ENCODE assay signal across 8 cellular contexts in the genomic region with DNA sequence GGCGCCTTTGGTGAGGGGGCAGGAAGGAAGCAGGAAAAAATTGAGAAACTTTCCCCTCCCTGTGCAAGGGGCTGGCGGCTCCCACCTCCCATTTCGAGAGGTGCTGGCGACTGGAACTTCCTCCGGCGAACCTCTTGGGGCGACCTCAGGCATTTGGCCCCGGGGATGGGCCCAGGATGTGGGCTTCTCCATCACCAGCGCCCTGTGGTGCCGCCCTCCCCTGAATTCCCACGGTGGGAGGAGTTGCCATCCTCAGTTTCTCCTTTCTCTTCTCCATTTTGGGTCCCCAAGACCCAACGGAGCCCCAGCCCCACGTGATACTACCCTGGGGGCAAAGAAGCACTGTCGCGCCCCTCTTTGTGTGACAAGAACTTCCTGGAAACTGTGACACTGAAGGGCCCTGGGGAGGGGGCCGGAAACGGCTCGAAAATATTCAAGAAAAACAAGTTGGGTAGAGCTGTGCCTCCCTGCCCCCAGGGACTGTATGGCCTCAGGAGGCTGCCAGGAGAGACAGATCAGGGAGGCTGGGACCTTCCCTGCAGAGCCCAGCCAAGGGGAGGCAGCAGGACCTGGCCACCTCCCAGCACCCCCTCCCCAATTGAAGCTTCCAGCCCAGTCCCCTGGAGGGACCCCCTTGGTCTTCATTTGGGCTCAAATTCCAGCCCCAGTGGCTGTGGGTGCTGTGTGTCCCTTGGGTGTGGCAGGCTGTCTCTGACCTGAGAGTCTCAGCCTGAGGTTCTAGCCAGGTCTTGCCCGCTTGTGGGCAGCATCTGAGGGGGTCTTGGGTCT. TPM values are rescaled to one million over a fixed set of nuclear protein-coding genes. Genes with fewer than 3 reads are reported as not detected.
DNase-seq lines count a peak whose midpoint lies in the region; ATAC-seq and TF ChIP-seq lines count a peak whose summit lies in the region.

No MANE protein-coding gene starts in this region.

- peaks cover 52% of the 10 kb centered on the region for H3K79me2 ChIP-seq in DOHH2 (ENCODE audit: control insufficient read depth, low read length)

- H3K27me3 ChIP-seq in DOHH2 (ENCODE audit: control insufficient read depth, low read length) = peaks cover 13% of the 10 kb centered on the region

- peak; percentile 50 for ATAC-seq in HG03139 (IDR thresholded peaks at IDR 0.05; ENCODE audit: unreplicated experiment)
- ATAC-seq in activated CD4-positive, CD25-positive, alpha-beta regulatory T cell treated with anti-CD3 and anti-CD28 coated beads, Interleukin-2, amount 50 U/mL, for 24 hours = peak; percentile 67 to 72

- peak overlapping the region; percentile 94 for H3K27ac ChIP-seq in DOHH2 (ENCODE audit: low read depth, low read length)
- H3K27ac ChIP-seq in cingulate gyrus (ENCODE audit: low read depth, low read length) = peak overlapping the region; percentile 95
- peak overlapping the region; percentile 87 for H3K27ac ChIP-seq in mesodermal cell (ENCODE audit: low read depth, low read length, severe bottlenecking)

- no peaks in the 10 kb centered on the region for H3K9me3 ChIP-seq in DOHH2 (ENCODE audit: control insufficient read depth, insufficient read depth, low read length)
- no peaks in the 10 kb centered on the region for H3K9me3 ChIP-seq in mesodermal cell (ENCODE audit: control insufficient read depth, low read length)

- H3F3A ChIP-seq in DOHH2 (ENCODE audit: control insufficient read depth, insufficient read depth) = peaks cover 12% of the 10 kb centered on the region

- H3K9me2 ChIP-seq in DOHH2 (replicated peaks; ENCODE audit: control insufficient read depth, low read length) = no peaks in the 10 kb centered on the region

- peak overlapping the region; percentile 89 for H3K4me2 ChIP-seq in DOHH2 (ENCODE audit: low read length)

- H3K4me1 ChIP-seq in DOHH2 (ENCODE audit: control insufficient read depth, low read length) (peaks cover 24% of the 10 kb centered on the region), mesodermal cell (ENCODE audit: control insufficient read depth, insufficient read depth, low read length, poor library complexity, severe bottlenecking) (peaks cover 17% of the 10 kb centered on the region)

- H3K4me3 ChIP-seq in DOHH2 (ENCODE audit: low read length) (peak overlapping the region; percentile 93), mesodermal cell (ENCODE audit: extremely low read depth, insufficient read depth, low read length, poor library complexity, severe bottlenecking) (peak overlapping the region; percentile 84)

- TF ChIP-seq CTCF in DOHH2 (IDR thresholded peaks at IDR 0.05; ENCODE audit: low read depth, low read length, poor library complexity, severe bottlenecking) = no peak

- no peaks in the 10 kb centered on the region for H4K20me1 ChIP-seq in DOHH2 (ENCODE audit: control insufficient read depth, insufficient read depth, low read depth, low read length)

- 4 to 13% methylated on average over 16 to 18 of the region's 19 CpGs for WGBS in mesodermal cell (ENCODE audit: insufficient coverage in 2 of 2), 2 experiments

- H3K36me3 ChIP-seq in DOHH2 (ENCODE audit: control insufficient read depth, low read length) (peaks cover 12% of the 10 kb centered on the region; the same call in 1 of the 2 replicates), mesodermal cell (ENCODE audit: control insufficient read depth, insufficient read depth, low read length) (no peaks in the 10 kb centered on the region)

- DNase-seq in stimulated activated CD8-positive, alpha-beta memory T cell treated with anti-CD3 and anti-CD28 coated beads, Interleukin-4, amount 100 ng/mL, for 48 hours = peak; percentile 78
- no peak for DNase-seq in H4 (ENCODE audit: low spot score)
- DNase-seq in NCI-H2029 treated with DMSO at 0.1 percent for 48 hours (lab: John Stamatoyannopoulos, UW) = no peak

RNA-seq across cellular contexts. Expression of gene AP1M2, which starts 16.2 kb away (rescaled TPM):
- 3.7 TPM for polyA plus RNA-seq in mesodermal cell (2013, experiment 1 of 2)
- polyA plus RNA-seq in mesodermal cell (2013, experiment 2 of 2) = 4.4 TPM
- 7.8 and 14.8 TPM in 2 replicates for total RNA-seq in H4 (2014; rRNA removed; shearing (Covaris generic))

RNA-seq across cellular contexts. Expression of gene SLC44A2, which starts 22.1 kb away (rescaled TPM):
- polyA plus RNA-seq in mesodermal cell (2013, experiment 1 of 2) = 139 TPM
- polyA plus RNA-seq in mesodermal cell (2013, experiment 2 of 2) = 118 TPM
- 9.9 and 11.8 TPM in 2 replicates for total RNA-seq in H4 (2014; rRNA removed; shearing (Covaris generic))

RNA-seq across cellular contexts. Expression of gene CDKN2D, which starts 34.5 kb away (rescaled TPM):
- 9.1 TPM for polyA plus RNA-seq in mesodermal cell (2013, experiment 1 of 2)
- 6.8 TPM for polyA plus RNA-seq in mesodermal cell (2013, experiment 2 of 2)
- total RNA-seq in H4 (2014; rRNA removed; shearing (Covaris generic)) = 3.2 and 5.2 TPM in 2 replicates

RNA-seq across cellular contexts. Expression of gene KRI1, which starts 37.5 kb away (rescaled TPM):
- polyA plus RNA-seq in mesodermal cell (2013, experiment 1 of 2) = 15.6 TPM
- 16.4 TPM for polyA plus RNA-seq in mesodermal cell (2013, experiment 2 of 2)
- 7.7 and 8.3 TPM in 2 replicates for total RNA-seq in H4 (2014; rRNA removed; shearing (Covaris generic))

RNA-seq across cellular contexts. Expression of gene ILF3, which starts 50.9 kb away (rescaled TPM):
- polyA plus RNA-seq in mesodermal cell (2013, experiment 1 of 2) = 241 TPM
- polyA plus RNA-seq in mesodermal cell (2013, experiment 2 of 2) = 216 TPM
- total RNA-seq in H4 (2014; rRNA removed; shearing (Covaris generic)) = 107 and 109 TPM in 2 replicates
